9 cellular contexts compared by ENCODE assay signal in the genomic region with DNA sequence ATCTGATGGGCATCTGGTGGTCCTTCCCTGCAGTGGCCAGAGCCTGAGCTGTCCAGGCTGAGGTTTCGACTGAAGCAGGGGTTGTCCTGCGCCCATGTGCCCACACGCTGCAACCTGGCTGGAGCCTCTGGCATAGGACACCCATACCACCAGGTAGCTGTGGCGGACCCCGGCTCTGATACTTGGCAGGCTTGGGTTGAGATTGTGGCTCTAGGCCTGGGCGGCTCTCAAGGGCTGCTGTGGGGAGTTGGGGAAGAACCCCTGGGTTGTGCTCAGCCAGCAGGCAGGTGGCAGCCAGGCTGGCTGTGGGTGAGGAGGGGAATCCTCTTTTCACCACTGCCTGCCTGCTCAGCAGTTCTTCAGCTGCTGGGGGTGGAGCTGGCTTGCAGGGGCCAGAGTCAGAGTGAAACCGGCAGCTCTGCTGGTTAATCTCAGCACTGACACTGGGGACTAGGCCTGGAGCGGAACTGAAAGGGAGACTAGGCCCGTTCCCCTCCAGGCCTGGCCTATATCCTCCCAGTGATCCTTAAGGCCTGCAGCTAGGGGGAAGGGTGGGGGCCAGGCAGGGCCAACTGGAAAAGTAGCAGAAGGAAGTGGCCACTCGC. TPM values are rescaled to one million over a fixed set of nuclear protein-coding genes. Genes with fewer than 3 reads are reported as not detected.
DNase-seq lines count a peak whose midpoint lies in the region; ATAC-seq, FAIRE-seq and TF ChIP-seq lines count a peak whose summit lies in the region.
"Had no signal": no experiment of that assay in that cellular context is flagged by ENCODE, and none has a peak within 500 bp of the region (broad histone marks: within the 10 kb centered on the region; RNA-seq: fewer than 3 reads in every experiment).

No MANE protein-coding gene starts in this region.

- no peak overlapping the region for H2BK120ac ChIP-seq in neuronal stem cell (ENCODE audit: low read depth, low read length)

- no peak overlapping the region for H3K4ac ChIP-seq in neuronal stem cell (ENCODE audit: low read length)

- H3K18ac ChIP-seq in neuronal stem cell (ENCODE audit: low read length): peak overlapping the region; percentile 15

- dilution Hi-C loops in endothelial cell of umbilical vein (cut with MboI; ENCODE audit: extremely low pct_ligation_motif_present, low sequenced_read_pairs): no loop called here

- no peak overlapping the region for H2BK15ac ChIP-seq in neuronal stem cell (ENCODE audit: low read length)

- no peak overlapping the region for H2BK12ac ChIP-seq in neuronal stem cell (ENCODE audit: low read length)

- H3K36me3 Mint-ChIP-seq in CD4-positive, alpha-beta memory T cell: peaks cover 19 to 51% of the 10 kb centered on the region in 2 donors
- no peaks in the 10 kb centered on the region for H3K36me3 Mint-ChIP-seq in IgD-negative memory B cell
- H3K36me3 Mint-ChIP-seq in activated CD4-positive, alpha-beta memory T cell treated with anti-CD3 and anti-CD28 coated beads for 36 hours: peaks cover 44% of the 10 kb centered on the region

- TF ChIP-seq CTCF in endothelial cell of umbilical vein (IDR thresholded peaks at IDR 0.05; ENCODE audit: extremely low read depth in 1 of 2, insufficient read depth in 1 of 2, low read depth in 1 of 2, low read length in 2 of 2) (no peak), testis (IDR thresholded peaks at IDR 0.05) (no peak)

- H3K14ac ChIP-seq in neuronal stem cell (ENCODE audit: low read length): no peak overlapping the region

- H3K9ac ChIP-seq in endothelial cell of umbilical vein (replicated peaks; ENCODE audit: extremely low read depth, insufficient read depth, low read length) (no peak overlapping the region), neuronal stem cell (ENCODE audit: low read depth, low read length, poor library complexity) (peak overlapping the region; percentile 46)

- peaks cover 4% of the 10 kb centered on the region for H3K79me1 ChIP-seq in neuronal stem cell (ENCODE audit: low read depth, low read length)

- peak; percentile 82 to 94 (median 86) for DNase-seq in CD4-positive, alpha-beta memory T cell
- DNase-seq in activated CD4-positive, alpha-beta memory T cell treated with anti-CD3 and anti-CD28 coated beads for 36 hours: peak; percentile 95
- no peak for DNase-seq in endothelial cell of umbilical vein (ENCODE audit: low read depth, low spot score)
- DNase-seq in neuronal stem cell (ENCODE audit: low spot score): no peak
- DNase-seq in testis: peak; percentile 60
- DNase-seq in GOT3 (lab: John Stamatoyannopoulos, UW): no peak

- H2AFZ ChIP-seq in endothelial cell of umbilical vein (ENCODE audit: low read depth, low read length) (no peak overlapping the region), neuronal stem cell (ENCODE audit: low read length) (no peak overlapping the region)

- peak overlapping the region; percentile 62 for H4K91ac ChIP-seq in neuronal stem cell (ENCODE audit: low read depth, low read length, poor library complexity)

- no CpG with 5 or more reads among the region's 10 CpGs for WGBS in neuronal stem cell (ENCODE audit: extremely low coverage in 2 of 2, insufficient read length in 2 of 2, insufficient replicate concordance in 1 of 2), 2 donors
- 40 to 72% methylated on average over 4 to 10 of the region's 10 CpGs for WGBS in testis, 2 donors

- no peak overlapping the region for H2AK5ac ChIP-seq in neuronal stem cell (ENCODE audit: low read depth, low read length)

- H3K4me2 ChIP-seq in endothelial cell of umbilical vein (ENCODE audit: insufficient read depth, low read length) (no peak overlapping the region), neuronal stem cell (ENCODE audit: insufficient read depth, low read length, poor library complexity, severe bottlenecking) (no peak overlapping the region)

- POLR2A ChIA-PET in CD4-positive, alpha-beta memory T cell (lab: Charles Lee; ENCODE audit: partially characterized antibody): interaction anchor here (0.8 to 27.1 kb wide), 8 partner anchors 9 to 388 kb away, joined by 3 to 683 read pairs (median 6); a partner anchor contains a TSS
- POLR2A ChIA-PET in activated CD4-positive, alpha-beta memory T cell treated with anti-CD3 and anti-CD28 coated beads for 36 hours (lab: Charles Lee): interaction anchor here (0.6 to 5.4 kb wide), 7 partner anchors 10 to 48 kb away, joined by 3 to 91 read pairs (median 4); a partner anchor contains a TSS
- POLR2A ChIA-PET in endothelial cell of umbilical vein (lab: Charles Lee): interaction anchor here (0.6 to 1.6 kb wide), 3 partner anchors 10 to 72 kb away, joined by 5 to 6 read pairs (median 5); no protein-coding TSS in a partner anchor

- BruUV-seq in endothelial cell of umbilical vein (replicated peaks; lab: Mats Ljungman, UMichigan): no TSS peak

- TF ChIP-seq POLR2A in endothelial cell of umbilical vein (IDR thresholded peaks at IDR 0.05; ENCODE audit: low read depth, low read length) (no peak), testis (IDR thresholded peaks at IDR 0.05) (no peak)

- H3K27ac ChIP-seq in CD4-positive, alpha-beta memory T cell (ENCODE audit: low read depth, low read length): peak overlapping the region; percentile 71
- H3K27ac ChIP-seq in endothelial cell of umbilical vein (ENCODE audit: insufficient read depth, low read depth, low read length) (peak overlapping the region; percentile 81), neuronal stem cell (replicated peaks; ENCODE audit: low read length) (no peak overlapping the region), testis (peak overlapping the region; percentile 31 to 72)

- CTCF ChIA-PET in CD4-positive, alpha-beta memory T cell (lab: Charles Lee; ENCODE audit: partially characterized antibody): interaction anchor here (1.1 to 22.4 kb wide), 8 partner anchors 7 to 42 kb away, joined by 3 to 1282 read pairs (median 8); a partner anchor contains a TSS
- CTCF ChIA-PET in activated CD4-positive, alpha-beta memory T cell treated with anti-CD3 and anti-CD28 coated beads for 36 hours (lab: Charles Lee): interaction anchor here (0.8 to 28.6 kb wide), 11 partner anchors 7 to 114 kb away, joined by 3 to 1161 read pairs (median 7); a partner anchor contains a TSS
- CTCF ChIA-PET in endothelial cell of umbilical vein (lab: Charles Lee): interaction anchor here (1.0 to 16.4 kb wide), 11 partner anchors 8 to 46 kb away, joined by 3 to 464 read pairs (median 5); no protein-coding TSS in a partner anchor

- no peaks in the 10 kb centered on the region for H3K9me1 ChIP-seq in endothelial cell of umbilical vein (replicated peaks; ENCODE audit: control insufficient read depth, extremely low read depth, insufficient read depth, low read length)

- peak overlapping the region; percentile 80 to 100 (median 97) for H3K27ac Mint-ChIP-seq in CD4-positive, alpha-beta memory T cell
- peak overlapping the region; percentile 76 to 95 (median 94) for H3K27ac Mint-ChIP-seq in IgD-negative memory B cell
- H3K27ac Mint-ChIP-seq in activated CD4-positive, alpha-beta memory T cell treated with anti-CD3 and anti-CD28 coated beads for 36 hours: peak overlapping the region; percentile 77

- H3K4me3 Mint-ChIP-seq in CD4-positive, alpha-beta memory T cell: peak overlapping the region; percentile 64 to 86 (median 77)
- peak overlapping the region; percentile 24 to 87 (median 54) for H3K4me3 Mint-ChIP-seq in IgD-negative memory B cell
- H3K4me3 Mint-ChIP-seq in activated CD4-positive, alpha-beta memory T cell treated with anti-CD3 and anti-CD28 coated beads for 36 hours: peak overlapping the region; percentile 36

- H3K36me3 ChIP-seq in CD4-positive, alpha-beta memory T cell (ENCODE audit: insufficient read depth, low read length): peaks cover 33% of the 10 kb centered on the region
- H3K36me3 ChIP-seq in endothelial cell of umbilical vein (ENCODE audit: control insufficient read depth in 2 of 2, extremely low read depth in 1 of 2, insufficient read depth in 2 of 2, low read length in 2 of 2) (peaks cover 21 to 38% of the 10 kb centered on the region in 2 experiments), neuronal stem cell (replicated peaks in 1 of 2; ENCODE audit: control insufficient read depth in 2 of 2, insufficient read depth in 2 of 2, low read length in 2 of 2) (peaks cover 28 to 83% of the 10 kb centered on the region in 2 donors), testis (ENCODE audit: low read depth, missing control alignments) (no peaks in the 10 kb centered on the region)

- H3K27me3 ChIP-seq in CD4-positive, alpha-beta memory T cell (ENCODE audit: insufficient read depth, low read length): no peaks in the 10 kb centered on the region
- H3K27me3 ChIP-seq in endothelial cell of umbilical vein (ENCODE audit: control insufficient read depth in 2 of 2, insufficient read depth in 2 of 2, low read length in 2 of 2) (no peaks in the 10 kb centered on the region), neuronal stem cell (ENCODE audit: control insufficient read depth in 3 of 3, insufficient read depth in 3 of 3, low read depth in 1 of 3, low read length in 3 of 3) (no peaks in the 10 kb centered on the region), testis (no peaks in the 10 kb centered on the region)

- peaks cover 0 to 2% (median 0%) of the 10 kb centered on the region in 8 donors for H3K9me3 Mint-ChIP-seq in CD4-positive, alpha-beta memory T cell
- no peaks in the 10 kb centered on the region for H3K9me3 Mint-ChIP-seq in IgD-negative memory B cell
- H3K9me3 Mint-ChIP-seq in activated CD4-positive, alpha-beta memory T cell treated with anti-CD3 and anti-CD28 coated beads for 36 hours: no peaks in the 10 kb centered on the region

- H2BK5ac ChIP-seq in neuronal stem cell (ENCODE audit: low read length): peak overlapping the region; percentile 11

- peak overlapping the region; percentile 12 to 35 for H3K4me3 ChIP-seq in CD4-positive, alpha-beta memory T cell (ENCODE audit: low read length in 2 of 2)
- H3K4me3 ChIP-seq in endothelial cell of umbilical vein (replicated peaks in 1 of 3; ENCODE audit: insufficient read depth in 1 of 3, low read depth in 1 of 3, low read length in 3 of 3) (no peak overlapping the region), neuronal stem cell (ENCODE audit: low read length in 2 of 2) (no peak overlapping the region), testis (no peak overlapping the region)

- peaks cover 77% of the 10 kb centered on the region for H3K79me2 ChIP-seq in endothelial cell of umbilical vein (ENCODE audit: control insufficient read depth, insufficient read depth, low read length)

- H3K27me3 Mint-ChIP-seq in CD4-positive, alpha-beta memory T cell: no peaks in the 10 kb centered on the region
- H3K27me3 Mint-ChIP-seq in IgD-negative memory B cell: no peaks in the 10 kb centered on the region
- H3K27me3 Mint-ChIP-seq in activated CD4-positive, alpha-beta memory T cell treated with anti-CD3 and anti-CD28 coated beads for 36 hours: no peaks in the 10 kb centered on the region

- no peaks in the 10 kb centered on the region for H3K9me3 ChIP-seq in CD4-positive, alpha-beta memory T cell (ENCODE audit: control insufficient read depth in 1 of 2, low read length in 2 of 2)
- H3K9me3 ChIP-seq in endothelial cell of umbilical vein (replicated peaks; ENCODE audit: control insufficient read depth, insufficient read depth, low read length) (no peaks in the 10 kb centered on the region), neuronal stem cell (replicated peaks in 1 of 2; ENCODE audit: control insufficient read depth in 2 of 2, insufficient read depth in 1 of 2, low read depth in 1 of 2, low read length in 2 of 2) (no peaks in the 10 kb centered on the region), testis (no peaks in the 10 kb centered on the region)

- peak; percentile 76 for ATAC-seq in GM21423 (IDR thresholded peaks at IDR 0.05; ENCODE audit: unreplicated experiment)
- ATAC-seq: HCT116 had no signal

- no peak overlapping the region for H4K8ac ChIP-seq in neuronal stem cell (ENCODE audit: low read depth, low read length)

- peaks cover 49 to 92% (median 78%) of the 10 kb centered on the region in 4 donors for H3K4me1 Mint-ChIP-seq in CD4-positive, alpha-beta memory T cell
- peaks cover 41 to 66% (median 45%) of the 10 kb centered on the region in 3 donors for H3K4me1 Mint-ChIP-seq in IgD-negative memory B cell
- H3K4me1 Mint-ChIP-seq in activated CD4-positive, alpha-beta memory T cell treated with anti-CD3 and anti-CD28 coated beads for 36 hours (ENCODE audit: low read depth): peaks cover 85% of the 10 kb centered on the region

- peak overlapping the region; percentile 16 for H3K23ac ChIP-seq in neuronal stem cell (ENCODE audit: low read depth, low read length, poor library complexity)

- intact Hi-C loops in CD4-positive, alpha-beta memory T cell (cut with micrococcal nuclease): loop anchor here (1.0 to 2.0 kb wide), 3 partner anchors 10 to 40 kb away; a partner anchor contains a TSS
- intact Hi-C loops in activated CD4-positive, alpha-beta memory T cell treated with anti-CD3 and anti-CD28 coated beads for 36 hours (cut with micrococcal nuclease): loop anchor here (1.0 to 10.0 kb wide), 5 partner anchors 10 to 240 kb away; a partner anchor contains a TSS
- intact Hi-C loops in endothelial cell of umbilical vein (cut with micrococcal nuclease) (no loop called here), testis (cut with DNase I; ENCODE audit: low total_unique reads) (loop anchor here (5.0 kb wide), 1 partner anchor 48 kb away; no protein-coding TSS in a partner anchor)

- H4K20me1 ChIP-seq in endothelial cell of umbilical vein (replicated peaks; ENCODE audit: control insufficient read depth, extremely low read depth, insufficient read depth, low read length): no peaks in the 10 kb centered on the region

- FAIRE-seq in endothelial cell of umbilical vein (lab: Jason Lieb, UNC): peak; percentile 37

- H3K4me1 ChIP-seq in CD4-positive, alpha-beta memory T cell (ENCODE audit: insufficient read depth, low read length): peaks cover 82% of the 10 kb centered on the region
- peaks cover 62% of the 10 kb centered on the region for H3K4me1 ChIP-seq in endothelial cell of umbilical vein (ENCODE audit: control insufficient read depth, extremely low read depth, insufficient read depth, low read length)
- H3K4me1 ChIP-seq in neuronal stem cell (ENCODE audit: control insufficient read depth in 2 of 2, insufficient read depth in 1 of 2, low read depth in 1 of 2, low read length in 2 of 2): peaks cover 5% of the 10 kb centered on the region in 2 donors
- H3K4me1 ChIP-seq in testis: peaks cover 34% of the 10 kb centered on the region

RNA-seq across cellular contexts. Expression of a gene that starts 39.1 kb away (rescaled TPM):
- 10 to 100 TPM; 25.3 to 28.2 TPM for total RNA-seq in CD4-positive, alpha-beta memory T cell
- 10 to 100 TPM in 1 of 2 donors, 1 to 10 TPM in 1; 4.2 to 14.2 TPM for polyA plus RNA-seq in CD4-positive, alpha-beta memory T cell
- polyA plus RNA-seq in IgD-negative memory B cell (10.3 TPM), endothelial cell of umbilical vein (63.1 and 69.7 TPM in 2 replicates), testis (ENCODE audit: insufficient read depth, low read depth, low replicate concordance) (22.0 TPM)
- 10 to 100 TPM; 32.6 to 34.2 TPM for total RNA-seq in activated CD4-positive, alpha-beta memory T cell treated with anti-CD3 and anti-CD28 coated beads for 36 hours
- total RNA-seq in endothelial cell of umbilical vein (97.9 and 111 TPM in 2 replicates), testis (10 to 100 TPM; 36.9 to 38.1 TPM)
- polyA plus RNA-seq in endothelial cell of umbilical vein (2011; cell fraction: cytosol; rRNA removed): 74.6 and 75.9 TPM in 2 replicates
- polyA plus RNA-seq in endothelial cell of umbilical vein (2011; cell fraction: nucleus; rRNA removed): 53.9 and 63.7 TPM in 2 replicates
- 51.2 and 67.6 TPM in 2 replicates for polyA plus RNA-seq in endothelial cell of umbilical vein (2012)
- polyA minus RNA-seq in endothelial cell of umbilical vein: 59.8 and 60.1 TPM in 2 replicates
- polyA minus RNA-seq in endothelial cell of umbilical vein (2011; cell fraction: cytosol; rRNA and poly(A)+ RNA removed): 3.2 TPM
- 27.6 and 29.2 TPM in 2 replicates for polyA minus RNA-seq in endothelial cell of umbilical vein (2011; cell fraction: nucleus; rRNA and poly(A)+ RNA removed)
- polyA plus RNA-seq in neuronal stem cell (2013, experiment 1 of 2): 6.5 TPM
- polyA plus RNA-seq in neuronal stem cell (2013, experiment 2 of 2): 6.3 TPM

Comparison
In these comparisons a context has a peak if more than half of its experiments do, and no peak if none do; other contexts are left out.
1. DNase-seq: peak in CD4-positive, alpha-beta memory T cell (5 of 5), activated CD4-positive, alpha-beta memory T cell treated with anti-CD3 and anti-CD28 coated beads for 36 hours (single experiment) and testis (single experiment); none in endothelial cell of umbilical vein (single experiment), neuronal stem cell (single experiment) and GOT3 (single experiment).
2. H3K4me3 ChIP-seq: peak in CD4-positive, alpha-beta memory T cell (2 of 2); none in endothelial cell of umbilical vein (0 of 3), neuronal stem cell (0 of 2) and testis (0 of 2).
3. Peak in every context shown above with its lines, with median percentiles within 50 percentile points of each other: H3K27ac Mint-ChIP-seq and H3K4me3 Mint-ChIP-seq.